27 cellular contexts compared by ENCODE assay signal in genomic region chr19:4871711-4872110, GRCh38. TPM values are rescaled to one million over a fixed set of nuclear protein-coding genes. Genes with fewer than 3 reads are reported as not detected.
"Had no signal": no experiment of that assay in that cellular context is flagged by ENCODE, and none has a peak within 500 bp of the region (broad histone marks: within the 10 kb centered on the region; RNA-seq: fewer than 3 reads in every experiment).

No MANE protein-coding gene starts in this region.

- H3K9me3 ChIP-seq: adrenal gland, SJCRH30 had no signal

- H3K36me3 ChIP-seq: adrenal gland, SJCRH30 had no signal

- H3K27ac Mint-ChIP-seq: activated CD8-positive, alpha-beta T cell treated with anti-CD3 and anti-CD28 coated beads for 36 hours; activated naive CD4-positive, alpha-beta T cell treated with anti-CD3 and anti-CD28 coated beads, Interleukin-2, amount 10 ng/mL, durations not matched to agents 7 days and 5 days; activated naive CD8-positive, alpha-beta T cell treated with anti-CD3 and anti-CD28 coated beads, Interleukin-2, amount 10 ng/mL, durations not matched to agents 7 days and 5 days; activated T-cell treated with anti-CD3 and anti-CD28 coated beads, Interleukin-2, amount 50 U/mL, for 72 hours; activated T-helper 2 cell treated with anti-CD3 and anti-CD28 coated beads, Interferon-gamma antibody, Interleukin-2, Interleukin-4, amounts not matched to agents 10 μg/mL and 5 μg/mL and 100 μg/mL, durations not matched to agents 14 hours and 24 hours and 36 hours; T-helper 1 cell treated with Interleukin-12 subunit alpha and Interleukin-12 subunit beta and Interleukin-4 antibody, amounts not matched to agents 30 μg/mL and 1 μg/mL, for 36 hours had no signal

- H3K27me3 ChIP-seq: adrenal gland, SJCRH30 had no signal

- H3K9me3 Mint-ChIP-seq: activated CD8-positive, alpha-beta T cell treated with anti-CD3 and anti-CD28 coated beads for 36 hours; activated naive CD4-positive, alpha-beta T cell treated with anti-CD3 and anti-CD28 coated beads, Interleukin-2, amount 10 ng/mL, durations not matched to agents 7 days and 5 days; activated naive CD8-positive, alpha-beta T cell treated with anti-CD3 and anti-CD28 coated beads, Interleukin-2, amount 10 ng/mL, durations not matched to agents 7 days and 5 days; activated T-cell treated with anti-CD3 and anti-CD28 coated beads, Interleukin-2, amount 50 U/mL, for 72 hours; activated T-helper 2 cell treated with anti-CD3 and anti-CD28 coated beads, Interferon-gamma antibody, Interleukin-2, Interleukin-4, amounts not matched to agents 10 μg/mL and 5 μg/mL and 100 μg/mL, durations not matched to agents 14 hours and 24 hours and 36 hours; T-helper 1 cell treated with Interleukin-12 subunit alpha and Interleukin-12 subunit beta and Interleukin-4 antibody, amounts not matched to agents 30 μg/mL and 1 μg/mL, for 36 hours had no signal

- H3K4me3 Mint-ChIP-seq: activated CD8-positive, alpha-beta T cell treated with anti-CD3 and anti-CD28 coated beads for 36 hours; activated naive CD4-positive, alpha-beta T cell treated with anti-CD3 and anti-CD28 coated beads, Interleukin-2, amount 10 ng/mL, durations not matched to agents 7 days and 5 days; activated naive CD8-positive, alpha-beta T cell treated with anti-CD3 and anti-CD28 coated beads, Interleukin-2, amount 10 ng/mL, durations not matched to agents 7 days and 5 days; T-helper 1 cell treated with Interleukin-12 subunit alpha and Interleukin-12 subunit beta and Interleukin-4 antibody, amounts not matched to agents 30 μg/mL and 1 μg/mL, for 36 hours had no signal

- H3K4me3 ChIP-seq: adrenal gland, SJCRH30 had no signal

- DNase-seq: activated CD4-positive, alpha-beta T cell treated with anti-CD3 and anti-CD28 coated beads for 4 hours; activated CD8-positive, alpha-beta memory T cell treated with anti-CD3 and anti-CD28 coated beads, Interleukin-2, amount 50 U/mL, for 4 hours; activated CD8-positive, alpha-beta T cell treated with anti-CD3 and anti-CD28 coated beads for 36 hours; activated gamma-delta T cell treated with Interleukin-2 at 50 U/mL for 16 hours; activated naive CD4-positive, alpha-beta T cell treated with anti-CD3 and anti-CD28 coated beads, Interleukin-2, amount 10 ng/mL, durations not matched to agents 7 days and 5 days; activated naive CD8-positive, alpha-beta T cell treated with anti-CD3 and anti-CD28 coated beads, Interleukin-2, amount 10 ng/mL, durations not matched to agents 7 days and 5 days; activated T-cell treated with anti-CD3 and anti-CD28 coated beads, Interleukin-2, amount 50 U/mL, for 72 hours; anterior cingulate cortex; central memory CD4-positive, alpha-beta T cell; Kasumi-1; KBM-7; NCI-H1092; NCI-H1417; NCI-H1930; NCI-H2107; NCI-H226; NCI-H526; NCI-H774; Right ventricle myocardium superior; SJCRH30 had no signal

- ATAC-seq: activated CD4-positive, CD25-positive, alpha-beta regulatory T cell treated with anti-CD3 and anti-CD28 coated beads, Interleukin-2, amount 50 U/mL, for 24 hours; activated CD8-positive, alpha-beta T cell treated with anti-CD3 and anti-CD28 coated beads for 36 hours; activated T-cell treated with anti-CD3 and anti-CD28 coated beads, Interleukin-2, amount 50 U/mL, for 72 hours had no signal

- H3K27ac ChIP-seq: adrenal gland, SJCRH30 had no signal

- H3K36me3 Mint-ChIP-seq: activated naive CD4-positive, alpha-beta T cell treated with anti-CD3 and anti-CD28 coated beads, Interleukin-2, amount 10 ng/mL, durations not matched to agents 7 days and 5 days; activated naive CD8-positive, alpha-beta T cell treated with anti-CD3 and anti-CD28 coated beads, Interleukin-2, amount 10 ng/mL, durations not matched to agents 7 days and 5 days had no signal

RNA-seq across cellular contexts. Expression of gene ARRDC5, which starts 31.0 kb away (rescaled TPM):
- total RNA-seq: NCI-H460, OCI-LY7, Right ventricle myocardium superior, RPMI7951, SJCRH30 had no signal
